In the genomic region with DNA sequence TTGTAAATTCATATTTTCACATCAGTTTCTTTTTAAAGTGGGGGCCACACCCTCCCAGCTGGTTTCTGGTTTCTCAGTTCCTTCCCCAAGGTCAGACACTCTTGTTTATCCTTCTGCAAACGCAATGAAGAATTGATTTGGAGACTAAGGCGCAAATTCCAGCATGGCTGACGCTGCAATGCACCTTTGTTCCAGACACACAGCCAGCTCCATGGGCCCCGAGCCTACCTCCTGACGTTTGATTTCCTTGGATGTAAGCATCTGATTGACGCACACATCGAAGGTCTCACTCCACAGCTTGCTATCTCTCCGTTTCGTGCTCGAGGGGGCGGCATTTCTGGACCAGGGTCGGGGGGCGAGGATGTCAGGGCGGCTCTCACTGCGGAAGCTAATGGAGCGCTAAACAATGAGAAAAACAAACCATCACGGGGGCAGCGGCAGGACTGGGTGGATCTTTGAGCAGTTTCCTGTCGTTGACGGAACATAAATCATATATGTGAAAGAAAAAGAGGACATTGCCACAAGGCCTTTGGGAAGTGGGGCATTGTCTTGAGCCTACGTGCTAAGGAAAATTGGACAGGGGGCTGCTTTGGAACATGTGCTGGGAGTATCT, we compare ENCODE assay signal across 8 cellular contexts. TPM values are rescaled to one million over a fixed set of nuclear protein-coding genes. Genes with fewer than 3 reads are reported as not detected.
DNase-seq lines count a peak whose midpoint lies in the region; ATAC-seq and TF ChIP-seq lines count a peak whose summit lies in the region.

No MANE protein-coding gene starts in this region.

- H3K9ac ChIP-seq in IMR-90 (ENCODE audit: low read depth, low read length): no peak overlapping the region
- no peak overlapping the region for H3K9ac ChIP-seq in PC-3 (ENCODE audit: low read length)

- H3K79me1 ChIP-seq in IMR-90 (ENCODE audit: low read depth in 1 of 2, low read length in 2 of 2): no peaks in the 10 kb centered on the region

- H2AFZ ChIP-seq in IMR-90 (replicated peaks; ENCODE audit: low read length, poor library complexity): no peak overlapping the region
- H2AFZ ChIP-seq in PC-3 (ENCODE audit: low read length): no peak overlapping the region

- DNase-seq in CD4-positive, alpha-beta T cell: peak; percentile 20 to 55 (median 30)
- DNase-seq in IMR-90 (no peak), naive B cell (peak; percentile 72), NCI-H2171 (lab: John Stamatoyannopoulos, UW) (no peak), PC-3 (no peak)

- H3K9me2 ChIP-seq in PC-3 (replicated peaks; ENCODE audit: low read length): no peaks in the 10 kb centered on the region

- H3K18ac ChIP-seq in IMR-90 (ENCODE audit: low read depth, low read length): no peak overlapping the region

- H3K36me3 Mint-ChIP-seq in CD4-positive, alpha-beta T cell (ENCODE audit: low read depth): peaks cover 93% of the 10 kb centered on the region
- peaks cover 35% of the 10 kb centered on the region for H3K36me3 Mint-ChIP-seq in activated naive CD4-positive, alpha-beta T cell treated with anti-CD3 and anti-CD28 coated beads, Interleukin-2, amount 50 U/mL, for 24 hours
- H3K36me3 Mint-ChIP-seq in naive B cell: peaks cover 4 to 16% of the 10 kb centered on the region in 2 donors

- peak overlapping the region; percentile 56 for H3K27ac ChIP-seq in CD4-positive, alpha-beta T cell (ENCODE audit: low read depth, low read length)
- no peak overlapping the region for H3K27ac ChIP-seq in IMR-90 (ENCODE audit: insufficient read depth, low read length)
- H3K27ac ChIP-seq in PC-3 (ENCODE audit: low read length): no peak overlapping the region

- H3K4me3 ChIP-seq in IMR-90 (ENCODE audit: insufficient read depth, low read depth, low read length) (no peak overlapping the region), PC-3 (ENCODE audit: low read length) (no peak overlapping the region)

- H3K36me3 ChIP-seq in IMR-90 (ENCODE audit: control insufficient read depth, insufficient read depth, low read length) (no peaks in the 10 kb centered on the region), PC-3 (ENCODE audit: low read depth, low read length) (peaks cover 5% of the 10 kb centered on the region; the same call in 1 of the 2 replicates)

- CTCF ChIA-PET in CD4-positive, alpha-beta T cell (lab: Charles Lee): interaction anchor here (0.6 to 3.4 kb wide), 4 partner anchors 9 to 44 kb away, joined by 3 to 25 read pairs (median 5); no protein-coding TSS in a partner anchor
- CTCF ChIA-PET in IMR-90 (lab: Yijun Ruan, JAX) (interaction anchor here (0.6 kb wide), 1 partner anchor 203 kb away, joined by 8 read pairs; no protein-coding TSS in a partner anchor), PC-3 (lab: Charles Lee) (no interaction called here)

- peak overlapping the region; percentile 96 for H3K27ac Mint-ChIP-seq in CD4-positive, alpha-beta T cell
- peak overlapping the region; percentile 95 for H3K27ac Mint-ChIP-seq in activated naive CD4-positive, alpha-beta T cell treated with anti-CD3 and anti-CD28 coated beads, Interleukin-2, amount 50 U/mL, for 24 hours
- H3K27ac Mint-ChIP-seq in naive B cell: peak overlapping the region; percentile 97 to 99 (median 98)

- no peak overlapping the region for H2BK5ac ChIP-seq in IMR-90 (ENCODE audit: low read depth, low read length, poor library complexity, severe bottlenecking)

- POLR2A ChIA-PET in CD4-positive, alpha-beta T cell (lab: Charles Lee): interaction anchor here (0.5 to 6.1 kb wide), 18 partner anchors 9 to 842 kb away, joined by 3 to 93 read pairs (median 6); a partner anchor contains a TSS
- POLR2A ChIA-PET in IMR-90 (lab: Charles Lee; ENCODE audit: unreplicated experiment) (no interaction called here), PC-3 (lab: Charles Lee; ENCODE audit: unreplicated experiment) (no interaction called here)

- intact Hi-C loops in CD4-positive, alpha-beta T cell (cut with DNase I, micrococcal nuclease): loop anchor here (2.0 to 5.0 kb wide), 5 partner anchors 14 to 53 kb away; a partner anchor contains a TSS
- intact Hi-C loops in IMR-90 (cut with micrococcal nuclease) (no loop called here), PC-3 (cut with micrococcal nuclease) (no loop called here)

- peak overlapping the region; percentile 89 for H3K4me3 Mint-ChIP-seq in CD4-positive, alpha-beta T cell
- peak overlapping the region; percentile 89 for H3K4me3 Mint-ChIP-seq in activated naive CD4-positive, alpha-beta T cell treated with anti-CD3 and anti-CD28 coated beads, Interleukin-2, amount 50 U/mL, for 24 hours
- peak overlapping the region; percentile 90 to 99 (median 94) for H3K4me3 Mint-ChIP-seq in naive B cell

- no peak for TF ChIP-seq CTCF in CD4-positive, alpha-beta T cell (IDR thresholded peaks at IDR 0.05)
- no peak for TF ChIP-seq CTCF in IMR-90 (conservative IDR thresholded peaks at IDR 0.05; ENCODE audit: low read depth, low read length)
- TF ChIP-seq CTCF in PC-3 (conservative IDR thresholded peaks at IDR 0.05; ENCODE audit: low read depth, low read length): no peak

- H2BK15ac ChIP-seq in IMR-90 (ENCODE audit: low read depth, low read length): no peak overlapping the region

- no peaks in the 10 kb centered on the region for H3K9me3 Mint-ChIP-seq in CD4-positive, alpha-beta T cell
- no peaks in the 10 kb centered on the region for H3K9me3 Mint-ChIP-seq in activated naive CD4-positive, alpha-beta T cell treated with anti-CD3 and anti-CD28 coated beads, Interleukin-2, amount 50 U/mL, for 24 hours
- H3K9me3 Mint-ChIP-seq in naive B cell: peaks cover 0 to 3% (median 0%) of the 10 kb centered on the region in 7 donors

- TF ChIP-seq RAD21 in IMR-90 (IDR thresholded peaks at IDR 0.05; ENCODE audit: low read length): no peak

- BruUV-seq in IMR-90 (replicated peaks; lab: Mats Ljungman, UMichigan) (no TSS peak), PC-3 (replicated peaks; lab: Mats Ljungman, UMichigan) (no TSS peak)

- 0 out of 2 replicates have a peak overlapping the region, but pooled peaks have one; percentile 38 for H2BK20ac ChIP-seq in IMR-90 (ENCODE audit: low read depth, low read length)

- no peaks in the 10 kb centered on the region for H3K9me3 ChIP-seq in CD4-positive, alpha-beta T cell (ENCODE audit: control insufficient read depth, low read length)
- H3K9me3 ChIP-seq in IMR-90 (ENCODE audit: control insufficient read depth, insufficient read depth, low read length): no peaks in the 10 kb centered on the region
- no peaks in the 10 kb centered on the region for H3K9me3 ChIP-seq in PC-3 (ENCODE audit: low read length)

- WGBS in IMR-90 (ENCODE audit: extremely low coverage in 2 of 2, insufficient read length in 1 of 2), 2 experiments: 57% methylated on average over 18 of the region's 21 CpGs; no CpG with 5 or more reads in 1 of the 2 experiments

- no peak overlapping the region for H4K91ac ChIP-seq in IMR-90 (ENCODE audit: insufficient read depth, low read depth, low read length)

- in situ Hi-C loops in IMR-90 (cut with MboI; ENCODE audit: low sequenced_read_pairs): no loop called here

- no peak overlapping the region for H3K56ac ChIP-seq in IMR-90 (ENCODE audit: extremely low read depth, insufficient read depth, low read length)

- H3K4me1 Mint-ChIP-seq in CD4-positive, alpha-beta T cell (ENCODE audit: low read depth): peaks cover 80% of the 10 kb centered on the region
- peaks cover 85% of the 10 kb centered on the region for H3K4me1 Mint-ChIP-seq in activated naive CD4-positive, alpha-beta T cell treated with anti-CD3 and anti-CD28 coated beads, Interleukin-2, amount 50 U/mL, for 24 hours
- H3K4me1 Mint-ChIP-seq in naive B cell: peaks cover 50 to 82% (median 62%) of the 10 kb centered on the region in 3 donors

- no peak overlapping the region for H4K5ac ChIP-seq in IMR-90 (ENCODE audit: low read depth, low read length)

- no peak overlapping the region for H2AK9ac ChIP-seq in IMR-90 (replicated peaks; ENCODE audit: low read depth, low read length, poor library complexity)

- dilution Hi-C loops in IMR-90 (cut with HindIII; ENCODE audit: low sequenced_read_pairs, unreplicated experiment): no loop called here

- peak overlapping the region; percentile 16; the same call in 1 of the 2 replicates for H3K4ac ChIP-seq in IMR-90 (ENCODE audit: low read depth, low read length)

- ATAC-seq in CD4-positive, alpha-beta T cell (ENCODE audit: poor library complexity): peak; percentile 80
- ATAC-seq in IMR-90 (ENCODE audit: low read depth) (no peak), naive B cell (ENCODE audit: low read depth in 2 of 2) (peak; percentile 77 to 80), HG02642 (IDR thresholded peaks at IDR 0.05; ENCODE audit: poor library complexity, unreplicated experiment) (no peak), HG03139 (IDR thresholded peaks at IDR 0.05; ENCODE audit: unreplicated experiment) (no peak), PC-3 (no peak)

- H3K4me2 ChIP-seq in IMR-90 (ENCODE audit: low read depth, low read length) (no peak overlapping the region), PC-3 (ENCODE audit: low read length) (no peak overlapping the region)

- TF ChIP-seq POLR2A in IMR-90 (IDR thresholded peaks at IDR 0.05; ENCODE audit: low read depth, low read length): no peak

- H4K8ac ChIP-seq in IMR-90 (ENCODE audit: low read depth in 2 of 2, low read length in 2 of 2): no peak overlapping the region

- H3K14ac ChIP-seq in IMR-90 (replicated peaks; ENCODE audit: low read depth, low read length): 0 out of 2 replicates have a peak overlapping the region, but pooled peaks have one; percentile 57

- no peaks in the 10 kb centered on the region for H3K27me3 Mint-ChIP-seq in CD4-positive, alpha-beta T cell
- no peaks in the 10 kb centered on the region for H3K27me3 Mint-ChIP-seq in activated naive CD4-positive, alpha-beta T cell treated with anti-CD3 and anti-CD28 coated beads, Interleukin-2, amount 50 U/mL, for 24 hours
- no peaks in the 10 kb centered on the region for H3K27me3 Mint-ChIP-seq in naive B cell

- H3F3A ChIP-seq in PC-3 (ENCODE audit: low read length, unreplicated experiment): no peaks in the 10 kb centered on the region

- H3K79me2 ChIP-seq in PC-3 (ENCODE audit: low read length): no peaks in the 10 kb centered on the region

- H2BK120ac ChIP-seq in IMR-90 (ENCODE audit: low read depth, low read length): no peak overlapping the region

- H3K27me3 ChIP-seq in CD4-positive, alpha-beta T cell (ENCODE audit: control insufficient read depth, insufficient read depth, low read length): no peaks in the 10 kb centered on the region
- no peaks in the 10 kb centered on the region for H3K27me3 ChIP-seq in IMR-90 (ENCODE audit: control insufficient read depth, insufficient read depth, low read length)
- no peaks in the 10 kb centered on the region for H3K27me3 ChIP-seq in PC-3 (ENCODE audit: low read length)

- H4K20me1 ChIP-seq in IMR-90 (ENCODE audit: insufficient read depth, low read length): no peaks in the 10 kb centered on the region
- H4K20me1 ChIP-seq in PC-3 (ENCODE audit: low read length): no peaks in the 10 kb centered on the region

- H3K9me1 ChIP-seq in IMR-90 (ENCODE audit: insufficient read depth, low read length): peaks cover 3% of the 10 kb centered on the region; the same call in 1 of the 2 replicates

- 0 out of 2 replicates have a peak overlapping the region, but pooled peaks have one; percentile 58 for H2AK5ac ChIP-seq in IMR-90 (ENCODE audit: low read depth, low read length)

- H3K4me1 ChIP-seq in IMR-90 (ENCODE audit: control insufficient read depth, insufficient read depth, low read length) (peaks cover 4% of the 10 kb centered on the region), PC-3 (ENCODE audit: insufficient read depth, low read length) (peaks cover 10% of the 10 kb centered on the region)

- no peak overlapping the region for H3K23ac ChIP-seq in IMR-90 (ENCODE audit: low read depth, low read length)

RNA-seq across cellular contexts. Expression of a gene that starts 46.9 kb away (rescaled TPM):
- total RNA-seq in CD4-positive, alpha-beta T cell: 10 to 100 TPM; 46.4 to 46.6 TPM
- 2.3 and 2.5 TPM in 2 replicates for total RNA-seq in IMR-90 (2012; rRNA removed)
- polyA plus RNA-seq in IMR-90 (2012; rRNA removed): 2.1 and 2.4 TPM in 2 replicates
- 1.2 and 1.9 TPM in 2 replicates for polyA plus RNA-seq in IMR-90 (2012; cell fraction: cytosol; rRNA removed)
- 0.71 and 2.2 TPM in 2 replicates for polyA plus RNA-seq in IMR-90 (2012; cell fraction: nucleus; rRNA removed; ENCODE audit: low replicate concordance)
- 10 to 100 TPM; 30.1 to 43.7 (median 38.4) TPM for polyA plus RNA-seq in naive B cell (ENCODE audit: low read depth in 6 of 6)
- total RNA-seq in PC-3 (2014; rRNA removed): 8.7 and 12.6 TPM in 2 replicates

Comparison
In these comparisons a context has a peak if more than half of its experiments do, and no peak if none do; other contexts are left out.
1. ATAC-seq: peak in CD4-positive, alpha-beta T cell (single experiment) and naive B cell (2 of 2); none in IMR-90 (single experiment), HG02642 (single experiment), HG03139 (single experiment) and PC-3 (single experiment).
2. DNase-seq: peak in CD4-positive, alpha-beta T cell (10 of 10) and naive B cell (single experiment); none in IMR-90 (single experiment), NCI-H2171 (single experiment) and PC-3 (single experiment).
3. intact Hi-C loops: an anchor here in CD4-positive, alpha-beta T cell (2.0 to 5.0 kb wide); none called in IMR-90 and PC-3.
4. Peak in every context shown above with its lines, with median percentiles within 50 percentile points of each other: H3K27ac Mint-ChIP-seq and H3K4me3 Mint-ChIP-seq.